24 cellular contexts compared by ENCODE assay signal in the genomic region with DNA sequence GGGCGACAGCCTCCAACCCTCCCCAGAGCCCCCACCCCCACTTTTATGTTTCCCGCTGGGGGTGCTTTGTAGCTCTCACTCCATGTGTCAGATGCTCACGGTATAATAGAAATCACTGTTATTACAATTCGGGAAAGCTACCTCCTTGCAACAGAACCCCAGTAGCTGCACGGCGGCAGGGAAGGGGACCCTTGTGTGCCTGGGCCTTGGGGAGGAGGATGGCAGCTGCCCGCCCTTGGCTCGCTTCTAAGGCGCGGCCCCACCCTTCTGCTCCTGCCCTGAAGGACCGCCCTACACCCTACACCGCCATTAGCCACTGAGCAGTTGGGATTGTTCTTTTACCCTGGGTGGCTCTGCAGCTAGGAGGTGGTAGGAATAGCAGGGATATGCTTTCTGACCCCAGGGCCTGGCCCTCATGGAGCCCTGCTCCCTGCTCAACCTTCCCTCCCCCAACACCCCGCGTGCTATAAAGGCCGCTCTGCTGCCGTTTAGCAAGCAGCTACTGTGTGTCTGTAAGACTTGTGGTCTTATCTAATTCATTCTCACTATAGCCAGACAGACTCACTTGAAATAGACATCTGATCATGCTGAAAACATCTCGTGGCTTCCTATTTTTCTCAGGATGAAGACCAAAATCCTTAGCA.
DNase-seq lines count a peak whose midpoint lies in the region; ATAC-seq, FAIRE-seq and TF ChIP-seq lines count a peak whose summit lies in the region.
"Had no signal": no experiment of that assay in that cellular context is flagged by ENCODE, and none has a peak within 500 bp of the region (broad histone marks: within the 10 kb centered on the region; RNA-seq: fewer than 3 reads in every experiment).

No MANE protein-coding gene starts in this region.

- intact Hi-C loops in aorta (cut with DNase I), result no loop called here
- intact Hi-C loops in HepG2 (cut with micrococcal nuclease; ENCODE audit: unreplicated experiment), result no loop called here

- in situ Hi-C loops in HepG2 (cut with HindIII; ENCODE audit: extremely low pct_ligation_motif_present, low pct_unique_long_range_greater_than_20kb), result no loop called here

- TF ChIP-seq POLR2A in HepG2 (IDR thresholded peaks at IDR 0.05; ENCODE audit: insufficient read depth in 1 of 2, low read depth in 2 of 2, low read length in 2 of 2), result no peak

- H3K79me2 ChIP-seq in HepG2 (ENCODE audit: insufficient read depth, low read length), result no peaks in the 10 kb centered on the region

- no peak for FAIRE-seq in RCC 7860 (lab: Jason Lieb, UNC)
- no peak for FAIRE-seq in HepG2 (lab: Jason Lieb, UNC)
- FAIRE-seq: HTR-8/SVneo, urothelium cell line had no signal

- H3K4me3 ChIP-seq in aorta (ENCODE audit: low read length in 2 of 2) (no peak overlapping the region), HepG2 (replicated peaks in 1 of 3; ENCODE audit: insufficient read depth in 1 of 3, low read depth in 2 of 3, low read length in 3 of 3) (no peak overlapping the region)
- H3K4me3 ChIP-seq: right atrium auricular region, spleen, testis had no signal

- CTCF ChIA-PET in HepG2 (lab: Yijun Ruan, JAX; ENCODE audit: low intra/inter-chr PET ratio, low total read pairs), result no interaction called here

- TF ChIP-seq RAD21 in HepG2 (CRISPR knock-in tag; IDR thresholded peaks at IDR 0.05), result no peak

- POLR2A ChIA-PET in HepG2 (lab: Yijun Ruan, JAX), result no interaction called here

- peaks cover 4% of the 10 kb centered on the region for H3K9me3 ChIP-seq in aorta (ENCODE audit: control insufficient read depth, low read length)
- H3K9me3 ChIP-seq in HepG2 (ENCODE audit: low read length), result no peaks in the 10 kb centered on the region
- H3K9me3 ChIP-seq: right atrium auricular region, testis had no signal

- ATAC-seq in aorta (ENCODE audit: low FRiP score) (no peak), HepG2 (no peak)
- ATAC-seq: activated T-helper 17 cell treated with anti-CD3 and anti-CD28 coated beads, Interleukin-2, amount 50 U/mL, for 72 hours; stimulated activated effector memory CD8-positive, alpha-beta T cell treated with anti-CD3 and anti-CD28 coated beads, Interleukin-12 subunit alpha, Interleukin-12 subunit beta, amount 100 ng/mL, for 72 hours had no signal

- H3K27ac ChIP-seq in aorta (ENCODE audit: low read depth in 1 of 2, low read length in 2 of 2), result no peak overlapping the region
- H3K27ac ChIP-seq in HepG2 (ENCODE audit: extremely low read length, insufficient read depth, low read length), result no peak overlapping the region
- H3K27ac ChIP-seq: KMS-11, right atrium auricular region, spleen, testis had no signal

- DNase-seq in NCI-H82 (lab: John Stamatoyannopoulos, UW) (peak; percentile 49), NCI-H82 treated with DMSO at 0.1 percent for 48 hours (lab: John Stamatoyannopoulos, UW; ENCODE audit: unreplicated experiment) (no peak), NCI-H526 treated with DMSO at 0.1 percent for 48 hours (lab: John Stamatoyannopoulos, UW) (peak; percentile 72), iPS-NIHi7 (ENCODE audit: extremely low spot score) (peak; percentile 51), aorta (peak; percentile 27 to 53), mucosa of gallbladder (ENCODE audit: low spot score) (no peak), RCC 7860 (ENCODE audit: low spot score) (no peak), HepG2 (ENCODE audit: low spot score) (no peak)
- DNase-seq: activated CD8-positive, alpha-beta memory T cell treated with anti-CD3 and anti-CD28 coated beads, Interleukin-2, amount 50 U/mL, for 4 hours; anterior cingulate cortex; GF-D8; glutamatergic neuron; GOT3; NCI-H1930; NCI-H524; spleen; stimulated activated CD4-positive, alpha-beta T cell treated with anti-CD3 and anti-CD28 coated beads, Interleukin-2, amount 100 ng/mL, for 48 hours; testis had no signal

- 42 to 45% methylated on average over 17 of the region's 17 CpGs for WGBS in aorta, 2 donors
- 54% methylated on average over 9 of the region's 17 CpGs for WGBS in HepG2 (ENCODE audit: low lambda C conversion rate)

- TF ChIP-seq EP300 in HepG2 (IDR thresholded peaks at IDR 0.05; ENCODE audit: low read depth in 2 of 2, low read length in 2 of 2) (no peak), HepG2 (CRISPR knock-in tag; IDR thresholded peaks at IDR 0.05; ENCODE audit: borderline replicate concordance) (no peak)

- H3K4me2 ChIP-seq in HepG2 (ENCODE audit: low read depth, low read length), result no peak overlapping the region
- H3K4me2 ChIP-seq: KMS-11 had no signal

- H3K9ac ChIP-seq in HepG2 (ENCODE audit: insufficient read depth, low read depth, low read length), result no peak overlapping the region
- H3K9ac ChIP-seq: KMS-11 had no signal

- no peaks in the 10 kb centered on the region for H3K36me3 ChIP-seq in aorta (ENCODE audit: control insufficient read depth in 1 of 2, insufficient read depth in 2 of 2, low read length in 1 of 2)
- H3K36me3 ChIP-seq in HepG2 (replicated peaks in 1 of 2; ENCODE audit: control insufficient read depth in 1 of 2, insufficient read depth in 2 of 2, low read length in 2 of 2), result no peaks in the 10 kb centered on the region
- H3K36me3 ChIP-seq: right atrium auricular region, spleen had no signal

- H3K27me3 ChIP-seq in aorta (ENCODE audit: control insufficient read depth in 1 of 2, insufficient read depth in 2 of 2, low read length in 1 of 2), result no peaks in the 10 kb centered on the region
- H3K27me3 ChIP-seq in HepG2 (ENCODE audit: control insufficient read depth in 1 of 2, insufficient read depth in 2 of 2, low read length in 2 of 2), result peaks cover 6 to 23% of the 10 kb centered on the region in 2 experiments; a peak in 3 of 5 replicates
- H3K27me3 ChIP-seq: right atrium auricular region, testis had no signal

- BruUV-seq in HepG2 (replicated peaks; lab: Mats Ljungman, UMichigan), result no TSS peak

- H4K20me1 ChIP-seq in HepG2 (ENCODE audit: insufficient read depth, low read length), result no peaks in the 10 kb centered on the region

- H3K4me1 ChIP-seq in aorta (ENCODE audit: control insufficient read depth in 1 of 2, insufficient read depth in 2 of 2, low read length in 2 of 2) (no peaks in the 10 kb centered on the region), HepG2 (ENCODE audit: insufficient read depth, low read length) (peaks cover 6% of the 10 kb centered on the region; the same call in 1 of the 2 replicates)
- H3K4me1 ChIP-seq: right atrium auricular region, spleen, testis had no signal

- no peak overlapping the region for H2AFZ ChIP-seq in HepG2 (ENCODE audit: low read length)

- no peak for TF ChIP-seq CTCF in HepG2 (CRISPR knock-in tag; IDR thresholded peaks at IDR 0.05)

TF ChIP-seq in HepG2, 621 proteins besides CTCF, POLR2A, EP300 and RAD21 (continues in another document):
- TF ChIP-seq ZNF572 (CRISPR knock-in tag; IDR thresholded peaks at IDR 0.05) (no peak), KMT2A (CRISPR knock-in tag; IDR thresholded peaks at IDR 0.05) (no peak), ZNF607 (CRISPR knock-in tag; IDR thresholded peaks at IDR 0.05; ENCODE audit: borderline replicate concordance) (no peak), ZNF430 (CRISPR knock-in tag; IDR thresholded peaks at IDR 0.05) (no peak), ZNF30 (CRISPR knock-in tag; IDR thresholded peaks at IDR 0.05) (no peak), ZNF775 (CRISPR knock-in tag; IDR thresholded peaks at IDR 0.05; ENCODE audit: borderline replicate concordance) (no peak), ZNF432 (CRISPR knock-in tag; IDR thresholded peaks at IDR 0.05; ENCODE audit: borderline replicate concordance) (no peak)
- TF ChIP-seq, protein P1, sequence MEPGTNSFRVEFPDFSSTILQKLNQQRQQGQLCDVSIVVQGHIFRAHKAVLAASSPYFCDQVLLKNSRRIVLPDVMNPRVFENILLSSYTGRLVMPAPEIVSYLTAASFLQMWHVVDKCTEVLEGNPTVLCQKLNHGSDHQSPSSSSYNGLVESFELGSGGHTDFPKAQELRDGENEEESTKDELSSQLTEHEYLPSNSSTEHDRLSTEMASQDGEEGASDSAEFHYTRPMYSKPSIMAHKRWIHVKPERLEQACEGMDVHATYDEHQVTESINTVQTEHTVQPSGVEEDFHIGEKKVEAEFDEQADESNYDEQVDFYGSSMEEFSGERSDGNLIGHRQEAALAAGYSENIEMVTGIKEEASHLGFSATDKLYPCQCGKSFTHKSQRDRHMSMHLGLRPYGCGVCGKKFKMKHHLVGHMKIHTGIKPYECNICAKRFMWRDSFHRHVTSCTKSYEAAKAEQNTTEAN (CRISPR knock-in tag; conservative IDR thresholded peaks at IDR 0.05), result no peak
- TF ChIP-seq, protein P2, sequence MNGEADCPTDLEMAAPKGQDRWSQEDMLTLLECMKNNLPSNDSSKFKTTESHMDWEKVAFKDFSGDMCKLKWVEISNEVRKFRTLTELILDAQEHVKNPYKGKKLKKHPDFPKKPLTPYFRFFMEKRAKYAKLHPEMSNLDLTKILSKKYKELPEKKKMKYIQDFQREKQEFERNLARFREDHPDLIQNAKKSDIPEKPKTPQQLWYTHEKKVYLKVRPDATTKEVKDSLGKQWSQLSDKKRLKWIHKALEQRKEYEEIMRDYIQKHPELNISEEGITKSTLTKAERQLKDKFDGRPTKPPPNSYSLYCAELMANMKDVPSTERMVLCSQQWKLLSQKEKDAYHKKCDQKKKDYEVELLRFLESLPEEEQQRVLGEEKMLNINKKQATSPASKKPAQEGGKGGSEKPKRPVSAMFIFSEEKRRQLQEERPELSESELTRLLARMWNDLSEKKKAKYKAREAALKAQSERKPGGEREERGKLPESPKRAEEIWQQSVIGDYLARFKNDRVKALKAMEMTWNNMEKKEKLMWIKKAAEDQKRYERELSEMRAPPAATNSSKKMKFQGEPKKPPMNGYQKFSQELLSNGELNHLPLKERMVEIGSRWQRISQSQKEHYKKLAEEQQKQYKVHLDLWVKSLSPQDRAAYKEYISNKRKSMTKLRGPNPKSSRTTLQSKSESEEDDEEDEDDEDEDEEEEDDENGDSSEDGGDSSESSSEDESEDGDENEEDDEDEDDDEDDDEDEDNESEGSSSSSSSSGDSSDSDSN (CRISPR knock-in tag; IDR thresholded peaks at IDR 0.05), result no peak

Comparison
In these comparisons a context has a peak if more than half of its experiments do, and no peak if none do; other contexts are left out.
1. DNase-seq: peak in NCI-H82 (single experiment), NCI-H526 treated with DMSO at 0.1 percent for 48 hours (single experiment), iPS-NIHi7 (single experiment) and aorta (2 of 2); none in NCI-H82 treated with DMSO at 0.1 percent for 48 hours (single experiment), mucosa of gallbladder (single experiment), RCC 7860 (single experiment) and HepG2 (single experiment).